In the genomic region with DNA sequence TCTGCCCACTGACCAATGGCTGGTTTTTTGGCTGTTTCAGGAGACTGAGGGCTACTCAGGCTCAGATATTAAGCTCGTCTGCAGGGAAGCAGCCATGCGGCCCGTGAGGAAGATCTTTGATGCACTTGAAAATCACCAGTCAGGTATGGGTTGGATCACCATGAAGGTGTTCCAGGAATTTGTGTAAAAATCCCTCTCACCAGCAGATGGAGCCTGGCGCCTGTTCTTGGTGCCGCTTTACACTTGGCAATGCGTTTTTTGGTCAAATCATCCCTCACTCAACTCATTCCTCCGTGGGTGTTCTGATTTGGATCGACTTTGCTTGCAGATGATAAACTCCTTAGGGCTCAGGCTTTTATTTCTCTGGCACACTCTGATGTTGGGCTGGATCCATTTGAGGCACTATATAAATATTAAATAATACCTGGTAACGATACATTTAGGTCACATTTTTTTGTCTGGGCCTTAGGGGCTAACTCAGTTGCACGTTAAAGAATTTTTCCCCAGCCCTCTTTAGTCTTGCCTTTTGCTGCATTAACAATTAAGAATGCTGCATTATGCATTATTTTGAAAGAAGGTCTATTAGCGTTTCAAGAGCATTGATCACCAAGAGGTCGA, we compare ENCODE assay signal across 8 cellular contexts. TPM values are rescaled to one million over a fixed set of nuclear protein-coding genes. Genes with fewer than 3 reads are reported as not detected.
DNase-seq lines count a peak whose midpoint lies in the region; ATAC-seq and TF ChIP-seq lines count a peak whose summit lies in the region.

No MANE protein-coding gene starts in this region.

- DNase-seq in Caco-2, result peak; percentile 43 to 56
- peak; percentile 38 for DNase-seq in Panc1 (ENCODE audit: low read depth, low spot score)
- peak; percentile 26 to 32 for DNase-seq in activated T-helper 1 cell treated with anti-CD3 and anti-CD28 coated beads, Interleukin-2, amount 50 U/mL, for 16 hours (ENCODE audit: low read depth in 1 of 2, low spot score in 1 of 2)
- peak; percentile 44 for DNase-seq in fibroblast of villous mesenchyme (ENCODE audit: low read depth)
- DNase-seq in occipital lobe (lab: John Stamatoyannopoulos, UW), result peak; percentile 13
- peak in 1 of 2 donors; percentile 22 for DNase-seq in tibial artery

- POLR2A ChIA-PET in Caco-2 (lab: Charles Lee), result no interaction called here
- POLR2A ChIA-PET in Panc1 (lab: Charles Lee), result no interaction called here

- H3K4me1 Mint-ChIP-seq in Caco-2 (ENCODE audit: low read depth, unreplicated experiment), result no peaks in the 10 kb centered on the region

- H3K4me1 ChIP-seq in Caco-2, result no peaks in the 10 kb centered on the region
- H3K4me1 ChIP-seq in Panc1 (ENCODE audit: control insufficient read depth, insufficient read depth, low read length), result no peaks in the 10 kb centered on the region
- no peaks in the 10 kb centered on the region for H3K4me1 ChIP-seq in tibial artery

- CTCF ChIA-PET in Caco-2 (lab: Charles Lee), result interaction anchor here (1.6 kb wide), 1 partner anchor 105 kb away, joined by 5 read pairs; no protein-coding TSS in a partner anchor
- CTCF ChIA-PET in Panc1 (lab: Charles Lee), result no interaction called here

- intact Hi-C loops in Caco-2 (cut with micrococcal nuclease; ENCODE audit: unreplicated experiment), result loop anchor here (1.0 to 5.0 kb wide), 2 partner anchors 105 to 657 kb away; no protein-coding TSS in a partner anchor
- intact Hi-C loops in Panc1 (cut with micrococcal nuclease; ENCODE audit: unreplicated experiment), result loop anchor here (1.0 to 5.0 kb wide), 2 partner anchors 105 to 182 kb away; no protein-coding TSS in a partner anchor
- intact Hi-C loops in tibial artery (cut with DNase I; ENCODE audit: low total_unique reads), result loop anchor here (5.0 to 10.0 kb wide), 2 partner anchors 104 to 652 kb away; no protein-coding TSS in a partner anchor

- in situ Hi-C loops in Panc1 (cut with HindIII; ENCODE audit: low pct_unique_long_range_greater_than_20kb, low sequenced_read_pairs), result no loop called here

- H3K4me3 ChIP-seq in Caco-2 (ENCODE audit: low read depth, low read length) (no peak overlapping the region), Panc1 (ENCODE audit: low read depth in 2 of 2, low read length in 2 of 2) (no peak overlapping the region), fibroblast of villous mesenchyme (ENCODE audit: low read depth, low read length) (no peak overlapping the region), tibial artery (no peak overlapping the region)

- BruUV-seq in Caco-2 (replicated peaks; lab: Mats Ljungman, UMichigan) (no TSS peak), Panc1 (replicated peaks; lab: Mats Ljungman, UMichigan) (no TSS peak)

- H3K36me3 ChIP-seq in Caco-2 (ENCODE audit: control insufficient read depth, insufficient read depth, low read length) (no peaks in the 10 kb centered on the region), Panc1 (ENCODE audit: control insufficient read depth, insufficient read depth, low read length) (no peaks in the 10 kb centered on the region), tibial artery (peaks cover 5 to 14% (median 9%) of the 10 kb centered on the region in 3 donors)

- H3K27me3 ChIP-seq in Caco-2 (replicated peaks; ENCODE audit: control insufficient read depth, insufficient read depth, low read length), result no peaks in the 10 kb centered on the region
- no peaks in the 10 kb centered on the region for H3K27me3 ChIP-seq in Panc1 (ENCODE audit: control insufficient read depth, insufficient read depth, low read length)
- no peaks in the 10 kb centered on the region for H3K27me3 ChIP-seq in tibial artery

- H3K9me3 ChIP-seq in Caco-2 (no peaks in the 10 kb centered on the region), Panc1 (ENCODE audit: control insufficient read depth, insufficient read depth, low read depth, low read length) (no peaks in the 10 kb centered on the region), tibial artery (no peaks in the 10 kb centered on the region)

- no peaks in the 10 kb centered on the region for H3K9me3 Mint-ChIP-seq in Caco-2 (ENCODE audit: unreplicated experiment)

- ATAC-seq in HG03103 (IDR thresholded peaks at IDR 0.05; ENCODE audit: low read depth, unreplicated experiment) (peak; percentile 54), Panc1 (peak; percentile 62; the same call in 1 of the 2 replicates), HG02938 (IDR thresholded peaks at IDR 0.05; ENCODE audit: unreplicated experiment) (no peak)

- peaks cover 6% of the 10 kb centered on the region for H3K36me3 Mint-ChIP-seq in Caco-2 (ENCODE audit: insufficient read depth, unreplicated experiment)

- no peak overlapping the region for H3K27ac ChIP-seq in Panc1 (ENCODE audit: low read length)
- no peak overlapping the region for H3K27ac ChIP-seq in tibial artery

- no peaks in the 10 kb centered on the region for H3K27me3 Mint-ChIP-seq in Caco-2 (ENCODE audit: insufficient read depth, unreplicated experiment)

- TF ChIP-seq CTCF in Caco-2 (IDR thresholded peaks at IDR 0.05; ENCODE audit: insufficient read depth in 1 of 2, low read depth in 1 of 2, low read length in 1 of 2, severe bottlenecking in 1 of 2, unreplicated experiment in 1 of 2), result peak; percentile 38 to 51
- TF ChIP-seq CTCF in Panc1 (IDR thresholded peaks at IDR 0.05), result peak; percentile 75
- peak; percentile 76 for TF ChIP-seq CTCF in fibroblast of villous mesenchyme (IDR thresholded peaks at IDR 0.05; ENCODE audit: insufficient read depth, low read depth, low read length)
- peak; percentile 65 to 73 for TF ChIP-seq CTCF in tibial artery (IDR thresholded peaks at IDR 0.05)

- H3K4me3 Mint-ChIP-seq in Caco-2 (ENCODE audit: unreplicated experiment), result no peak overlapping the region

- no peak overlapping the region for H3K27ac Mint-ChIP-seq in Caco-2 (ENCODE audit: unreplicated experiment)

RNA-seq across cellular contexts. Expression of a gene that starts 50.0 kb away (rescaled TPM):
- total RNA-seq in Caco-2 (2022) (14.7 and 15.5 TPM in 2 replicates), Panc1 (2021; ENCODE audit: unreplicated experiment) (24.6 TPM), fibroblast of villous mesenchyme (16.1 and 17.3 TPM in 2 replicates), occipital lobe (30.3 TPM)
- 5.6 TPM for polyA plus RNA-seq in Panc1 (2012; ENCODE audit: insufficient read length)
